In genomic region chr3:181633556-181633955, GRCh38 we compare ENCODE assay signal across 16 cellular contexts.
DNase-seq lines count a peak whose midpoint lies in the region; ATAC-seq, FAIRE-seq and TF ChIP-seq lines count a peak whose summit lies in the region.
"Had no signal": no experiment of that assay in that cellular context is flagged by ENCODE, and none has a peak within 500 bp of the region (broad histone marks: within the 10 kb centered on the region; RNA-seq: fewer than 3 reads in every experiment).

No MANE protein-coding gene starts in this region.

- H3F3A ChIP-seq in neural progenitor cell (ENCODE audit: low read depth) = no peaks in the 10 kb centered on the region

- H3K27me3 Mint-ChIP-seq in neural progenitor cell (ENCODE audit: insufficient read depth, low read depth) = no peaks in the 10 kb centered on the region

- peaks cover 2% of the 10 kb centered on the region for H3K4me1 Mint-ChIP-seq in neural progenitor cell
- H3K4me1 Mint-ChIP-seq: B cell had no signal

- H3K9ac ChIP-seq in HepG2 (ENCODE audit: insufficient read depth, low read depth, low read length) = no peak overlapping the region
- no peak overlapping the region for H3K9ac ChIP-seq in neural progenitor cell
- H3K9ac ChIP-seq: BLaER1 treated with 17β-estradiol and CSF1 and Interleukin-3, amounts not matched to agents 10 nM and 100 nM had no signal

- CTCF ChIA-PET in HepG2 (lab: Yijun Ruan, JAX; ENCODE audit: low intra/inter-chr PET ratio, low total read pairs) = no interaction called here

- no peaks in the 10 kb centered on the region for H3K36me3 Mint-ChIP-seq in neural progenitor cell
- H3K36me3 Mint-ChIP-seq: CD8-positive, alpha-beta T cell had no signal

- H2AFZ ChIP-seq in HepG2 (ENCODE audit: low read length) = no peak overlapping the region
- no peak overlapping the region for H2AFZ ChIP-seq in neural progenitor cell (replicated peaks)

- no peak for FAIRE-seq in HepG2 (lab: Jason Lieb, UNC)
- FAIRE-seq: GM12878 had no signal

- no peak for TF ChIP-seq POLR2A in HepG2 (IDR thresholded peaks at IDR 0.05; ENCODE audit: insufficient read depth in 1 of 2, low read depth in 2 of 2, low read length in 2 of 2)
- TF ChIP-seq POLR2A in right lobe of liver (IDR thresholded peaks at IDR 0.05) = no peak
- TF ChIP-seq POLR2A in adrenal gland (IDR thresholded peaks at IDR 0.05) = no peak

- H3K36me3 ChIP-seq in HepG2 (replicated peaks in 1 of 2; ENCODE audit: control insufficient read depth in 1 of 2, insufficient read depth in 2 of 2, low read length in 2 of 2) (no peaks in the 10 kb centered on the region), right lobe of liver (no peaks in the 10 kb centered on the region), adrenal gland (replicated peaks in 1 of 2) (no peaks in the 10 kb centered on the region), neural progenitor cell (no peaks in the 10 kb centered on the region)
- H3K36me3 ChIP-seq: BLaER1 treated with 17β-estradiol and CSF1 and Interleukin-3, amounts not matched to agents 10 nM and 100 nM; HAP-1 had no signal

- intact Hi-C loops in HepG2 (cut with micrococcal nuclease; ENCODE audit: unreplicated experiment) (no loop called here), right lobe of liver (cut with DNase I) (no loop called here), adrenal gland (cut with DNase I) (loop anchor here in 1 of 2 donors (2.0 kb wide), 1 partner anchor 31 kb away; no protein-coding TSS in a partner anchor)

- H3K4me2 ChIP-seq in HepG2 (ENCODE audit: low read depth, low read length) (no peak overlapping the region), neural progenitor cell (no peak overlapping the region)
- H3K4me2 ChIP-seq: BLaER1 treated with 17β-estradiol and CSF1 and Interleukin-3, amounts not matched to agents 10 nM and 100 nM had no signal

- no peak overlapping the region for H3K4me3 ChIP-seq in HepG2 (replicated peaks in 1 of 3; ENCODE audit: insufficient read depth in 1 of 3, low read depth in 2 of 3, low read length in 3 of 3)
- no peak overlapping the region for H3K4me3 ChIP-seq in right lobe of liver
- no peak overlapping the region for H3K4me3 ChIP-seq in adrenal gland
- no peak overlapping the region for H3K4me3 ChIP-seq in neural progenitor cell
- H3K4me3 ChIP-seq: BLaER1 treated with 17β-estradiol and CSF1 and Interleukin-3, amounts not matched to agents 10 nM and 100 nM; GM12878; HAP-1 had no signal

- 9% methylated on average over 7 of the region's 7 CpGs for WGBS in HepG2 (ENCODE audit: low lambda C conversion rate)
- WGBS in right lobe of liver (ENCODE audit: insufficient coverage, low coverage, low lambda C conversion rate, missing lambda C conversion rate) = 77% methylated on average over 6 of the region's 7 CpGs
- WGBS in adrenal gland, 4 donors = 52 to 62% (median 58%) methylated on average over 7 of the region's 7 CpGs

- H3K27ac ChIP-seq in HepG2 (ENCODE audit: extremely low read length, insufficient read depth, low read length) (no peak overlapping the region), right lobe of liver (no peak overlapping the region), adrenal gland (no peak overlapping the region), neural progenitor cell (no peak overlapping the region)
- H3K27ac ChIP-seq: BLaER1 treated with 17β-estradiol and CSF1 and Interleukin-3, amounts not matched to agents 10 nM and 100 nM had no signal

- TF ChIP-seq CTCF in HepG2 (CRISPR knock-in tag; IDR thresholded peaks at IDR 0.05) (no peak), right lobe of liver (IDR thresholded peaks at IDR 0.05) (no peak), adrenal gland (IDR thresholded peaks at IDR 0.05) (no peak), neural progenitor cell (IDR thresholded peaks at IDR 0.05) (peak; percentile 4)

- H3K4me1 ChIP-seq in HepG2 (ENCODE audit: insufficient read depth, low read length) (no peaks in the 10 kb centered on the region), right lobe of liver (no peaks in the 10 kb centered on the region), adrenal gland (replicated peaks in 1 of 2) (peaks cover 0 to 5% of the 10 kb centered on the region in 2 donors), neural progenitor cell (peaks cover 29% of the 10 kb centered on the region)

- no TSS peak for BruUV-seq in HepG2 (replicated peaks; lab: Mats Ljungman, UMichigan)

- H4K20me1 ChIP-seq in HepG2 (ENCODE audit: insufficient read depth, low read length) = no peaks in the 10 kb centered on the region
- H4K20me1 ChIP-seq in neural progenitor cell (ENCODE audit: low read depth) = no peaks in the 10 kb centered on the region
- H4K20me1 ChIP-seq: BLaER1 treated with 17β-estradiol and CSF1 and Interleukin-3, amounts not matched to agents 10 nM and 100 nM had no signal

- no peaks in the 10 kb centered on the region for H3K79me2 ChIP-seq in HepG2 (ENCODE audit: insufficient read depth, low read length)
- H3K79me2 ChIP-seq in neural progenitor cell (ENCODE audit: low read depth) = peaks cover 13% of the 10 kb centered on the region

- DNase-seq in HepG2 (ENCODE audit: low spot score) = peak; percentile 38
- DNase-seq in right lobe of liver = no peak
- DNase-seq in adrenal gland = peak; percentile 46 to 83 (median 73)
- DNase-seq in neural progenitor cell (ENCODE audit: low spot score) = no peak
- DNase-seq in glomerular visceral epithelial cell (ENCODE audit: extremely low spot score) = no peak
- no peak for DNase-seq in T-helper 1 cell
- DNase-seq: CD8-positive, alpha-beta T cell; DMS 273 treated with DMSO at 0.1 percent for 48 hours; DMS53; DND-41; EL; GOT3 had no signal

- POLR2A ChIA-PET in HepG2 (lab: Yijun Ruan, JAX) = no interaction called here

- no peak overlapping the region for H3K4me3 Mint-ChIP-seq in neural progenitor cell
- H3K4me3 Mint-ChIP-seq: B cell; CD8-positive, alpha-beta T cell had no signal

- H3K27ac Mint-ChIP-seq in neural progenitor cell = peak overlapping the region; percentile 62
- H3K27ac Mint-ChIP-seq: B cell; CD8-positive, alpha-beta T cell had no signal

- TF ChIP-seq EP300 in HepG2 (IDR thresholded peaks at IDR 0.05; ENCODE audit: low read depth in 2 of 2, low read length in 2 of 2) (no peak), HepG2 (CRISPR knock-in tag; IDR thresholded peaks at IDR 0.05; ENCODE audit: borderline replicate concordance) (no peak)

- no peaks in the 10 kb centered on the region for H3K27me3 ChIP-seq in HepG2 (ENCODE audit: control insufficient read depth in 1 of 2, insufficient read depth in 2 of 2, low read length in 2 of 2)
- no peaks in the 10 kb centered on the region for H3K27me3 ChIP-seq in right lobe of liver
- H3K27me3 ChIP-seq in adrenal gland = no peaks in the 10 kb centered on the region
- no peaks in the 10 kb centered on the region for H3K27me3 ChIP-seq in neural progenitor cell
- H3K27me3 ChIP-seq: BLaER1 treated with 17β-estradiol and CSF1 and Interleukin-3, amounts not matched to agents 10 nM and 100 nM had no signal

- no peak for TF ChIP-seq RAD21 in HepG2 (CRISPR knock-in tag; IDR thresholded peaks at IDR 0.05)

- no peaks in the 10 kb centered on the region for H3K9me3 Mint-ChIP-seq in neural progenitor cell
- H3K9me3 Mint-ChIP-seq: CD8-positive, alpha-beta T cell had no signal

- in situ Hi-C loops in HepG2 (cut with HindIII; ENCODE audit: extremely low pct_ligation_motif_present, low pct_unique_long_range_greater_than_20kb) = no loop called here

- H3K9me3 ChIP-seq in HepG2 (ENCODE audit: low read length) = no peaks in the 10 kb centered on the region
- H3K9me3 ChIP-seq in right lobe of liver = no peaks in the 10 kb centered on the region
- no peaks in the 10 kb centered on the region for H3K9me3 ChIP-seq in adrenal gland (replicated peaks in 1 of 3)
- H3K9me3 ChIP-seq in neural progenitor cell (ENCODE audit: low read depth) = no peaks in the 10 kb centered on the region
- H3K9me3 ChIP-seq: BLaER1 treated with 17β-estradiol and CSF1 and Interleukin-3, amounts not matched to agents 10 nM and 100 nM; HAP-1 had no signal

- ATAC-seq in HepG2 (peak; percentile 84), right lobe of liver (no peak)
- ATAC-seq: CD8-positive, alpha-beta T cell; GM12878 had no signal

TF ChIP-seq in HepG2, 621 proteins besides CTCF, POLR2A, EP300 and RAD21:
- TF ChIP-seq RNF2 (conservative IDR thresholded peaks at IDR 0.05; ENCODE audit: low read depth) (no peak), FOSL2 (CRISPR knock-in tag; IDR thresholded peaks at IDR 0.05) (peak; percentile 69), UBTF (CRISPR knock-in tag; IDR thresholded peaks at IDR 0.05) (no peak), ATM (IDR thresholded peaks at IDR 0.05; ENCODE audit: borderline replicate concordance) (no peak), SMYD3 (CRISPR knock-in tag; IDR thresholded peaks at IDR 0.05) (no peak)

Comparison
In these comparisons a context has a peak if more than half of its experiments do, and no peak if none do; other contexts are left out.
1. DNase-seq: peak in HepG2 (single experiment) and adrenal gland (7 of 7); none in right lobe of liver (0 of 3), neural progenitor cell (single experiment), glomerular visceral epithelial cell (single experiment) and T-helper 1 cell (0 of 5).